15 cellular contexts compared by ENCODE assay signal in the genomic region with DNA sequence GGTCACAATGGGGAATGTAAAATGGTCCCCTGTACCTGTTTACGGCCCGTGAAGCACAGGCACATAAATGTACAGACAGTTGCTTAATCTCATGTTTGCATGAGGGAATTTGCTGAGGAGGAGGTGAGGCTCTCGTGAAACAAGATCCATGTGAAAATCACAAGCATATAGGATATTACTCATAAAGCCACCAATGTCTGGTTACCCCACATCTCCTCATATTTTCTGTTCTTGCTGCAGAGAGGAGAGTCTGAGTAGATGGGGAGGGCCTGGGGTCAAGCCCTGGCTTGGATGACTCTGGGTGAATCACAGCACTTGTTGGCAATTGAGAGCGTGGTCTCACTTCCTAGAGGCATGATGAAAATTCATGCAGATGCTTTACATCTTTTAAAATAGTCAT. TPM values are rescaled to one million over a fixed set of nuclear protein-coding genes. Genes with fewer than 3 reads are reported as not detected.
DNase-seq lines count a peak whose midpoint lies in the region; ATAC-seq, FAIRE-seq and TF ChIP-seq lines count a peak whose summit lies in the region.
"Had no signal": no experiment of that assay in that cellular context is flagged by ENCODE, and none has a peak within 500 bp of the region (broad histone marks: within the 10 kb centered on the region; RNA-seq: fewer than 3 reads in every experiment).

No MANE protein-coding gene starts in this region.

- no peaks in the 10 kb centered on the region for H3K9me3 Mint-ChIP-seq in activated T-helper 17 cell treated with anti-CD3 and anti-CD28 coated beads, Interleukin-2, amount 50 U/mL, for 72 hours
- peaks cover 0 to 1% (median 0%) of the 10 kb centered on the region in 5 donors for H3K9me3 Mint-ChIP-seq in CD8-positive, alpha-beta memory T cell

- no peaks in the 10 kb centered on the region for H3K9me3 ChIP-seq in CD8-positive, alpha-beta memory T cell (ENCODE audit: low read length)
- H3K9me3 ChIP-seq: BE2C, pancreas, vagina had no signal

- peaks cover 20% of the 10 kb centered on the region for H3K27me3 Mint-ChIP-seq in activated T-helper 17 cell treated with anti-CD3 and anti-CD28 coated beads, Interleukin-2, amount 50 U/mL, for 72 hours
- peaks cover 8 to 32% of the 10 kb centered on the region in 2 donors for H3K27me3 Mint-ChIP-seq in CD8-positive, alpha-beta memory T cell

- no peaks in the 10 kb centered on the region for H3K36me3 Mint-ChIP-seq in activated T-helper 17 cell treated with anti-CD3 and anti-CD28 coated beads, Interleukin-2, amount 50 U/mL, for 72 hours (ENCODE audit: low read depth)
- H3K36me3 Mint-ChIP-seq in CD8-positive, alpha-beta memory T cell = no peaks in the 10 kb centered on the region

- peak; percentile 97 for FAIRE-seq in H54 (lab: Jason Lieb, UNC)
- FAIRE-seq: G401.6, pancreas had no signal

- no peak overlapping the region for H3K4me3 Mint-ChIP-seq in activated T-helper 17 cell treated with anti-CD3 and anti-CD28 coated beads, Interleukin-2, amount 50 U/mL, for 72 hours
- no peak overlapping the region for H3K4me3 Mint-ChIP-seq in CD8-positive, alpha-beta memory T cell

- H3K27me3 ChIP-seq in ACC112 (ENCODE audit: insufficient read depth, low read length) = no peaks in the 10 kb centered on the region
- peaks cover 5% of the 10 kb centered on the region for H3K27me3 ChIP-seq in CD8-positive, alpha-beta memory T cell (ENCODE audit: insufficient read depth, low read length, poor library complexity, severe bottlenecking)
- H3K27me3 ChIP-seq: BE2C, pancreas, vagina had no signal

- H3K4me3 ChIP-seq in ACC112 (ENCODE audit: low read depth, low read length) (no peak overlapping the region; the same call in 1 of the 2 replicates), foreskin fibroblast (ENCODE audit: low read depth in 1 of 2, low read length in 2 of 2) (no peak overlapping the region)
- no peak overlapping the region for H3K4me3 ChIP-seq in CD8-positive, alpha-beta memory T cell (ENCODE audit: low read length)
- H3K4me3 ChIP-seq: pancreas, PC-9, vagina had no signal

- DNase-seq in H54 (ENCODE audit: insufficient read length, low spot score) (peak; percentile 82), foreskin fibroblast (peak; percentile 99), NCI-H2029 treated with DMSO at 0.1 percent for 48 hours (lab: John Stamatoyannopoulos, UW) (no peak), NCI-H1092 (lab: John Stamatoyannopoulos, UW) (no peak), NCI-H2227 treated with DMSO at 0.1 percent for 48 hours (lab: John Stamatoyannopoulos, UW) (no peak)
- DNase-seq in CD8-positive, alpha-beta memory T cell = no peak
- DNase-seq: BE2C, midbrain, NCI-H2171, pancreas, PC-9 had no signal

- CTCF ChIA-PET in CD8-positive, alpha-beta memory T cell (lab: Charles Lee) = no interaction called here

- no peak overlapping the region for H3K27ac Mint-ChIP-seq in activated T-helper 17 cell treated with anti-CD3 and anti-CD28 coated beads, Interleukin-2, amount 50 U/mL, for 72 hours
- H3K27ac Mint-ChIP-seq in CD8-positive, alpha-beta memory T cell = no peak overlapping the region

- POLR2A ChIA-PET in CD8-positive, alpha-beta memory T cell (lab: Charles Lee) = no interaction called here

- no peak for TF ChIP-seq POLR2A in H54 (IDR thresholded peaks at IDR 0.05; ENCODE audit: low read depth, low read length)

- ATAC-seq in activated T-helper 17 cell treated with anti-CD3 and anti-CD28 coated beads, Interleukin-2, amount 50 U/mL, for 72 hours (replicated peaks) = peak; percentile 54

- no peaks in the 10 kb centered on the region for H3K36me3 ChIP-seq in ACC112 (ENCODE audit: insufficient read depth, low read length)
- no peaks in the 10 kb centered on the region for H3K36me3 ChIP-seq in CD8-positive, alpha-beta memory T cell (ENCODE audit: insufficient read depth, low read length)
- H3K36me3 ChIP-seq: BE2C, pancreas, vagina had no signal

- no peak overlapping the region for H2AFZ ChIP-seq in ACC112 (ENCODE audit: low read length, unreplicated experiment)
- H2AFZ ChIP-seq: PC-9 had no signal

- peaks cover 24% of the 10 kb centered on the region for H3K4me1 ChIP-seq in ACC112 (ENCODE audit: control insufficient read depth, insufficient read depth, low read length, unreplicated experiment)
- no peaks in the 10 kb centered on the region for H3K4me1 ChIP-seq in CD8-positive, alpha-beta memory T cell (ENCODE audit: insufficient read depth, low read length)
- H3K4me1 ChIP-seq: BE2C, vagina had no signal

- H3K79me2 ChIP-seq in ACC112 (ENCODE audit: control insufficient read depth, insufficient read depth, low read length, unreplicated experiment) = no peaks in the 10 kb centered on the region

- peak overlapping the region; percentile 74 for H3K27ac ChIP-seq in ACC112 (ENCODE audit: low read depth, low read length)
- no peak overlapping the region for H3K27ac ChIP-seq in CD8-positive, alpha-beta memory T cell (ENCODE audit: low read depth, low read length)
- H3K27ac ChIP-seq: pancreas, PC-9, vagina had no signal

- no peaks in the 10 kb centered on the region for H3K4me1 Mint-ChIP-seq in activated T-helper 17 cell treated with anti-CD3 and anti-CD28 coated beads, Interleukin-2, amount 50 U/mL, for 72 hours
- no peaks in the 10 kb centered on the region for H3K4me1 Mint-ChIP-seq in CD8-positive, alpha-beta memory T cell

- no peak for TF ChIP-seq CTCF in foreskin fibroblast (IDR thresholded peaks at IDR 0.05; ENCODE audit: low read depth, low read length)

RNA-seq across cellular contexts. Expression of a gene that starts 1.0 kb away (rescaled TPM):
- total RNA-seq in activated T-helper 17 cell treated with anti-CD3 and anti-CD28 coated beads, Interleukin-2, amount 50 U/mL, for 72 hours = not detected
- total RNA-seq in CD8-positive, alpha-beta memory T cell = not detected
- polyA plus RNA-seq in CD8-positive, alpha-beta memory T cell = not detected
- total RNA-seq: pancreas, PC-9, vagina had no signal
- polyA plus RNA-seq: pancreas had no signal

Comparison
In these comparisons a context has a peak if more than half of its experiments do, and no peak if none do; other contexts are left out.
1. DNase-seq: peak in H54 (single experiment) and foreskin fibroblast (2 of 2); none in NCI-H2029 treated with DMSO at 0.1 percent for 48 hours (single experiment), NCI-H1092 (single experiment), CD8-positive, alpha-beta memory T cell (0 of 5) and NCI-H2227 treated with DMSO at 0.1 percent for 48 hours (single experiment).